ENCODE assay signal across 20 cellular contexts in genomic region chr13:27624071-27624470, GRCh38. TPM values are rescaled to one million over a fixed set of nuclear protein-coding genes. Genes with fewer than 3 reads are reported as not detected.
DNase-seq lines count a peak whose midpoint lies in the region; ATAC-seq, FAIRE-seq and TF ChIP-seq lines count a peak whose summit lies in the region.
"Had no signal": no experiment of that assay in that cellular context is flagged by ENCODE, and none has a peak within 500 bp of the region (broad histone marks: within the 10 kb centered on the region; RNA-seq: fewer than 3 reads in every experiment).

No MANE protein-coding gene starts in this region.

- H2AFZ ChIP-seq in Loucy (ENCODE audit: low read length), result no peak overlapping the region
- H2AFZ ChIP-seq in K562 (ENCODE audit: low read depth, low read length), result no peak overlapping the region
- H2AFZ ChIP-seq: parathyroid adenoma had no signal

- no peaks in the 10 kb centered on the region for H3F3A ChIP-seq in Loucy (ENCODE audit: low read depth)

- peaks cover 53% of the 10 kb centered on the region for H3K4me1 Mint-ChIP-seq in T-helper 2 cell treated with Interferon-gamma antibody and Interleukin-4, amounts not matched to agents 5 μg/mL and 100 μg/mL, for 36 hours (ENCODE audit: low read depth)
- peaks cover 52% of the 10 kb centered on the region for H3K4me1 Mint-ChIP-seq in neural crest cell

- BruUV-seq in K562 (replicated peaks; lab: Mats Ljungman, UMichigan), result no TSS peak

- POLR2A ChIA-PET in K562 (lab: Yijun Ruan, JAX), result interaction anchor here (0.6 to 0.9 kb wide), 2 partner anchors 8 to 144 kb away, joined by 3 read pairs; no protein-coding TSS in a partner anchor

- no peak for TF ChIP-seq EP300 in K562 (IDR thresholded peaks at IDR 0.05; ENCODE audit: low read length)

- H3K9me2 ChIP-seq in Loucy (replicated peaks; ENCODE audit: low read depth, low read length), result no peaks in the 10 kb centered on the region

- H3K4me1 ChIP-seq in Loucy (ENCODE audit: insufficient read depth, low read length, poor library complexity, severe bottlenecking), result peaks cover 62% of the 10 kb centered on the region
- peaks cover 14 to 15% of the 10 kb centered on the region in 2 experiments; a peak in 3 of 5 replicates for H3K4me1 ChIP-seq in K562 (replicated peaks in 1 of 2; ENCODE audit: control insufficient read depth in 2 of 2, insufficient read depth in 2 of 2, low read length in 2 of 2)
- H3K4me1 ChIP-seq: parathyroid adenoma had no signal

- H3K27ac ChIP-seq in K562 (ENCODE audit: extremely low read depth, low read depth, low read length), result no peak overlapping the region; the same call in 2 of the 3 replicates
- H3K27ac ChIP-seq: C4-2B, esophagus muscularis mucosa, parathyroid adenoma had no signal

- H3K4me2 ChIP-seq in Loucy (ENCODE audit: low read depth, low read length, poor library complexity, severe bottlenecking) (peak overlapping the region; percentile 98), K562 (ENCODE audit: insufficient read depth, low read length) (no peak overlapping the region)

- TF ChIP-seq RAD21 in K562 (CRISPR knock-in tag; conservative IDR thresholded peaks at IDR 0.05 in 1 of 2, IDR thresholded peaks at IDR 0.05 in 1 of 2), result no peak

- H3K27me3 ChIP-seq in Loucy (ENCODE audit: insufficient read depth, low read length, poor library complexity, severe bottlenecking) (no peaks in the 10 kb centered on the region), K562 (ENCODE audit: control insufficient read depth in 2 of 2, insufficient read depth in 2 of 2, low read length in 2 of 2) (no peaks in the 10 kb centered on the region)
- H3K27me3 ChIP-seq: esophagus muscularis mucosa had no signal

- intact Hi-C loops in K562 (cut with micrococcal nuclease), result no loop called here

- peak overlapping the region; percentile 89 for H3K4me3 ChIP-seq in Loucy (ENCODE audit: low read length, poor library complexity, severe bottlenecking)
- no peak overlapping the region for H3K4me3 ChIP-seq in K562
- H3K4me3 ChIP-seq: esophagus muscularis mucosa had no signal

- H3K9me1 ChIP-seq in K562 (ENCODE audit: control insufficient read depth, insufficient read depth, low read length), result no peaks in the 10 kb centered on the region

- H3K79me2 ChIP-seq in Loucy (ENCODE audit: insufficient read depth, low read length) (peaks cover 91% of the 10 kb centered on the region), K562 (ENCODE audit: control insufficient read depth, insufficient read depth, low read length) (peaks cover 78% of the 10 kb centered on the region)
- H3K79me2 ChIP-seq: parathyroid adenoma had no signal

- no peak for TF ChIP-seq POLR2A in K562 (conservative IDR thresholded peaks at IDR 0.05)

- CTCF ChIA-PET in K562 (lab: Yijun Ruan, JAX; ENCODE audit: low intra/inter-chr PET ratio), result no interaction called here

- TF ChIP-seq CTCF in Loucy (conservative IDR thresholded peaks at IDR 0.05; ENCODE audit: low read length) (no peak), K562 (IDR thresholded peaks at IDR 0.05 in 2 of 3, conservative IDR thresholded peaks at IDR 0.05 in 1 of 3; ENCODE audit: insufficient read depth in 2 of 3, low read depth in 1 of 3, low read length in 3 of 3) (no peak), neural crest cell (conservative IDR thresholded peaks at IDR 0.05) (no peak)

- no peak overlapping the region for H3K27ac Mint-ChIP-seq in T-helper 2 cell treated with Interferon-gamma antibody and Interleukin-4, amounts not matched to agents 5 μg/mL and 100 μg/mL, for 36 hours
- H3K27ac Mint-ChIP-seq in neural crest cell (ENCODE audit: unreplicated experiment), result no peak overlapping the region

- in situ Hi-C loops in K562 (cut with MboI), result no loop called here

- H4K20me1 ChIP-seq in Loucy (ENCODE audit: insufficient read depth, low read length, poor library complexity, severe bottlenecking), result peaks cover 70% of the 10 kb centered on the region
- no peaks in the 10 kb centered on the region for H4K20me1 ChIP-seq in K562 (replicated peaks; ENCODE audit: control insufficient read depth, insufficient read depth, low read length)

- H3K36me3 ChIP-seq in Loucy (ENCODE audit: insufficient read depth, low read length) (no peaks in the 10 kb centered on the region), K562 (ENCODE audit: control insufficient read depth, insufficient read depth, low read length) (peaks cover 41% of the 10 kb centered on the region)

- H3K4me3 Mint-ChIP-seq in T-helper 2 cell treated with Interferon-gamma antibody and Interleukin-4, amounts not matched to agents 5 μg/mL and 100 μg/mL, for 36 hours, result peak overlapping the region; percentile 49
- H3K4me3 Mint-ChIP-seq in neural crest cell, result peak overlapping the region; percentile 72

- FAIRE-seq in K562 (lab: Jason Lieb, UNC), result peak; percentile 6

- H3K9me3 Mint-ChIP-seq in T-helper 2 cell treated with Interferon-gamma antibody and Interleukin-4, amounts not matched to agents 5 μg/mL and 100 μg/mL, for 36 hours, result no peaks in the 10 kb centered on the region
- H3K9me3 Mint-ChIP-seq in neural crest cell, result no peaks in the 10 kb centered on the region
- H3K9me3 Mint-ChIP-seq: activated T-cell treated with anti-CD3 and anti-CD28 coated beads, Interleukin-2, amount 50 U/mL, for 4 hours had no signal

- ATAC-seq in K562, result no peak
- ATAC-seq in GM19035 (IDR thresholded peaks at IDR 0.05; ENCODE audit: unreplicated experiment), result no peak
- ATAC-seq: activated T-cell treated with anti-CD3 and anti-CD28 coated beads, Interleukin-2, amount 50 U/mL, for 4 hours; left lobe of liver; SK-N-SH treated with all-trans-retinoic acid at 6 μM for 48 hours had no signal

- H3K27me3 Mint-ChIP-seq in T-helper 2 cell treated with Interferon-gamma antibody and Interleukin-4, amounts not matched to agents 5 μg/mL and 100 μg/mL, for 36 hours (ENCODE audit: low read depth), result no peaks in the 10 kb centered on the region
- peaks cover 5% of the 10 kb centered on the region for H3K27me3 Mint-ChIP-seq in neural crest cell (ENCODE audit: low read depth)

- peaks cover 39% of the 10 kb centered on the region for H3K36me3 Mint-ChIP-seq in T-helper 2 cell treated with Interferon-gamma antibody and Interleukin-4, amounts not matched to agents 5 μg/mL and 100 μg/mL, for 36 hours (ENCODE audit: low read depth)
- peaks cover 16% of the 10 kb centered on the region for H3K36me3 Mint-ChIP-seq in neural crest cell (ENCODE audit: low read depth)

- H3K9me3 ChIP-seq in Loucy (ENCODE audit: insufficient read depth, low read depth, low read length) (no peaks in the 10 kb centered on the region), K562 (replicated peaks; ENCODE audit: control insufficient read depth, insufficient read depth, low read depth, low read length) (no peaks in the 10 kb centered on the region)
- H3K9me3 ChIP-seq: esophagus muscularis mucosa had no signal

- H3K9ac ChIP-seq in Loucy (ENCODE audit: low read depth, low read length, poor library complexity, severe bottlenecking), result peak overlapping the region; percentile 86
- H3K9ac ChIP-seq in K562 (ENCODE audit: insufficient read depth in 1 of 2, low read depth in 2 of 2, low read length in 2 of 2), result no peak overlapping the region
- H3K9ac ChIP-seq: parathyroid adenoma had no signal

- WGBS in K562 (ENCODE audit: insufficient coverage, low coverage, missing lambda C conversion rate), result 62% methylated on average over 3 of the region's 3 CpGs

- no peak for DNase-seq in T-helper 2 cell treated with Interferon-gamma antibody and Interleukin-4, amounts not matched to agents 5 μg/mL and 100 μg/mL, for 36 hours (ENCODE audit: low spot score)
- no peak for DNase-seq in T-helper 2 cell
- no peak for DNase-seq in K562 (ENCODE audit: extremely low read depth in 1 of 4, low spot score in 3 of 4)
- no peak for DNase-seq in neural crest cell (ENCODE audit: low read depth, low spot score)
- no peak for DNase-seq in ecto neural progenitor cell (ENCODE audit: low spot score)
- DNase-seq in stimulated activated CD4-positive, alpha-beta T cell treated with anti-CD3 and anti-CD28 coated beads, Interleukin-2, amount 100 ng/mL, for 48 hours, result no peak
- DNase-seq: 8988T; activated CD4-positive, alpha-beta T cell treated with anti-CD3 and anti-CD28 coated beads, Interleukin-2, amount 50 U/mL, for 4 hours; activated T-cell treated with anti-CD3 and anti-CD28 coated beads, Interleukin-2, amount 50 U/mL, for 4 hours; DMS53; effector CD8-positive, alpha-beta T cell; NCI-H146; stimulated activated CD4-positive, alpha-beta T cell treated with anti-CD3 and anti-CD28 coated beads, Interleukin-4, amount 100 ng/mL, for 24 hours had no signal

RNA-seq across cellular contexts. Expression of gene POLR1D, which starts 2.4 kb away (rescaled TPM):
- 44.8 and 55.5 TPM in 2 replicates for total RNA-seq in K562 (2011; cell fraction: chromatin; rRNA removed; ENCODE audit: low replicate concordance)
- total RNA-seq in K562 (2011; cell fraction: nucleolus; rRNA removed), result 33.3 and 35.7 TPM in 2 replicates
- 48.0 and 61.0 TPM in 2 replicates for total RNA-seq in K562 (2011; cell fraction: nucleoplasm; rRNA removed)
- total RNA-seq in K562 (2014; rRNA removed) (108 and 129 TPM in 2 replicates), K562 (2014; rRNA removed; fragmentation: Illumina TruSeq; extraction: Trizol) (118 and 131 TPM in 2 replicates), K562 (2015; rRNA removed; fragmentation: Illumina TruSeq; extraction: Trizol) (105 and 107 TPM in 2 replicates), K562 (2021) (104 and 111 TPM in 2 replicates), neural crest cell (92.6 and 100 TPM in 2 replicates)
- polyA plus RNA-seq in K562 (2011; rRNA removed) (145 and 172 TPM in 2 replicates), K562 (2014; fragmentation: Illumina TruSeq; extraction: Trizol) (154 and 170 TPM in 2 replicates), K562 (2014; fragmentation: Nextera tagmentation; extraction: Ambion mirVana) (100 to 1,000 TPM; 179 to 188 TPM), K562 (2014; rRNA removed) (119 and 159 TPM in 2 replicates)
- 79.9 and 122 TPM in 2 replicates for polyA plus RNA-seq in K562 (2011; cell fraction: cytosol; rRNA removed)
- 89.2 and 128 TPM in 2 replicates for polyA plus RNA-seq in K562 (2011; cell fraction: nucleus; rRNA removed)
- 143 and 185 TPM in 2 replicates for polyA plus RNA-seq in K562 (2012)
- polyA minus RNA-seq in K562 (2011; rRNA and poly(A)+ RNA removed), result 71.0 and 88.5 TPM in 2 replicates
- 28.0 and 43.2 TPM in 2 replicates for polyA minus RNA-seq in K562 (2011; cell fraction: cytosol; rRNA and poly(A)+ RNA removed)
- 17.1 and 43.1 TPM in 2 replicates for polyA minus RNA-seq in K562 (2011; cell fraction: nucleus; rRNA and poly(A)+ RNA removed)

RNA-seq across cellular contexts. Expression of gene LNX2, which starts 3.7 kb away (rescaled TPM):
- 2.9 and 5.1 TPM in 2 replicates for total RNA-seq in K562 (2011; cell fraction: chromatin; rRNA removed; ENCODE audit: low replicate concordance)
- 1.8 and 2.1 TPM in 2 replicates for total RNA-seq in K562 (2011; cell fraction: nucleolus; rRNA removed)
- 3.2 and 3.8 TPM in 2 replicates for total RNA-seq in K562 (2011; cell fraction: nucleoplasm; rRNA removed)
- total RNA-seq in K562 (2014; rRNA removed), result 2.2 and 3.1 TPM in 2 replicates
- total RNA-seq in K562 (2014; rRNA removed; fragmentation: Illumina TruSeq; extraction: Trizol), result 4.8 and 5.2 TPM in 2 replicates
- 5.5 TPM in 2 replicates for total RNA-seq in K562 (2015; rRNA removed; fragmentation: Illumina TruSeq; extraction: Trizol)
- total RNA-seq in K562 (2021), result 4.2 and 4.4 TPM in 2 replicates
- 3.6 and 4.0 TPM in 2 replicates for polyA plus RNA-seq in K562 (2011; rRNA removed)
- 1.8 and 2.7 TPM in 2 replicates for polyA plus RNA-seq in K562 (2011; cell fraction: cytosol; rRNA removed)
- 2.6 TPM in 2 replicates for polyA plus RNA-seq in K562 (2011; cell fraction: nucleus; rRNA removed)
- polyA plus RNA-seq in K562 (2012), result 3.0 TPM in 2 replicates
- 4.2 and 5.0 TPM in 2 replicates for polyA plus RNA-seq in K562 (2014; fragmentation: Illumina TruSeq; extraction: Trizol)
- 1 to 10 TPM; 1.5 to 2.1 TPM for polyA plus RNA-seq in K562 (2014; fragmentation: Nextera tagmentation; extraction: Ambion mirVana)
- polyA plus RNA-seq in K562 (2014; rRNA removed), result 2.6 and 2.7 TPM in 2 replicates
- polyA minus RNA-seq in K562 (2011; rRNA and poly(A)+ RNA removed), result 6.4 and 7.1 TPM in 2 replicates
- polyA minus RNA-seq in K562 (2011; cell fraction: cytosol; rRNA and poly(A)+ RNA removed), result 3.1 and 3.4 TPM in 2 replicates
- polyA minus RNA-seq in K562 (2011; cell fraction: nucleus; rRNA and poly(A)+ RNA removed), result 2.8 and 3.8 TPM in 2 replicates
- 9.4 and 9.6 TPM in 2 replicates for total RNA-seq in neural crest cell
